ENCODE assay signal across 8 cellular contexts in genomic region chr11:88338223-88338661, GRCh38. TPM values are rescaled to one million over a fixed set of nuclear protein-coding genes. Genes with fewer than 3 reads are reported as not detected.
A peak's percentile ranks its signal among the peaks of the same experiment; 100 is the strongest.
DNase-seq lines count a peak whose midpoint lies in the region; ATAC-seq and TF ChIP-seq lines count a peak whose summit lies in the region.

No MANE protein-coding gene starts in this region.

- no peak for TF ChIP-seq POLR2A in uterus (IDR thresholded peaks at IDR 0.05)

- peaks cover 8% of the 10 kb centered on the region; the same call in 1 of the 2 replicates for H3F3A ChIP-seq in PC-9 (ENCODE audit: insufficient read depth, low read depth)

- TF ChIP-seq CTCF in PC-9 (conservative IDR thresholded peaks at IDR 0.05) (no peak), osteoblast (IDR thresholded peaks at IDR 0.05; ENCODE audit: extremely low read depth, low read depth, low read length) (no peak), uterus (IDR thresholded peaks at IDR 0.05) (no peak)

- H3K4me1 ChIP-seq in PC-9 (replicated peaks; ENCODE audit: insufficient read depth) (peaks cover 37% of the 10 kb centered on the region), osteoblast (ENCODE audit: insufficient read depth, low read length) (peaks cover 24% of the 10 kb centered on the region), uterus (no peaks in the 10 kb centered on the region)

- H3K79me2 ChIP-seq in PC-9 (ENCODE audit: low read depth) (peaks cover 26% of the 10 kb centered on the region), osteoblast (ENCODE audit: insufficient read depth, low read length) (peaks cover 14% of the 10 kb centered on the region)

- H3K27me3 ChIP-seq in PC-9 (ENCODE audit: insufficient read depth, low read depth) = no peaks in the 10 kb centered on the region
- no peaks in the 10 kb centered on the region for H3K27me3 ChIP-seq in osteoblast (ENCODE audit: insufficient read depth, low read length)
- H3K27me3 ChIP-seq in uterus = no peaks in the 10 kb centered on the region

- peaks cover 60% of the 10 kb centered on the region for H3K4me1 Mint-ChIP-seq in activated T-helper 1 cell treated with anti-CD3 and anti-CD28 coated beads, Interleukin-12 subunit alpha, Interleukin-12 subunit beta, Interleukin-2, Interleukin-4 antibody, amounts not matched to agents 30 ng/mL and 10 ng/mL and 1 ng/mL, durations not matched to agents 14 hours and 24 hours and 36 hours (ENCODE audit: low read depth)

- POLR2A ChIA-PET in PC-9 (lab: Charles Lee; ENCODE audit: unreplicated experiment) = interaction anchor here (0.5 to 1.0 kb wide), 4 partner anchors 46 to 197 kb away, joined by 3 to 8 read pairs (median 6); no protein-coding TSS in a partner anchor

- H3K4me3 Mint-ChIP-seq in activated T-helper 1 cell treated with anti-CD3 and anti-CD28 coated beads, Interleukin-12 subunit alpha, Interleukin-12 subunit beta, Interleukin-2, Interleukin-4 antibody, amounts not matched to agents 30 ng/mL and 10 ng/mL and 1 ng/mL, durations not matched to agents 14 hours and 24 hours and 36 hours = peak overlapping the region; percentile 90

- peak overlapping the region; percentile 94 for H3K27ac Mint-ChIP-seq in activated T-helper 1 cell treated with anti-CD3 and anti-CD28 coated beads, Interleukin-12 subunit alpha, Interleukin-12 subunit beta, Interleukin-2, Interleukin-4 antibody, amounts not matched to agents 30 ng/mL and 10 ng/mL and 1 ng/mL, durations not matched to agents 14 hours and 24 hours and 36 hours

- CTCF ChIA-PET in PC-9 (lab: Charles Lee) = no interaction called here

- H3K9me2 ChIP-seq in PC-9 (ENCODE audit: insufficient read depth) = no peaks in the 10 kb centered on the region

- peak; percentile 53 for ATAC-seq in HG03108 (IDR thresholded peaks at IDR 0.05; ENCODE audit: unreplicated experiment)

- H3K27ac ChIP-seq in PC-9 (peak overlapping the region; percentile 73), osteoblast (ENCODE audit: low read depth, low read length) (peak overlapping the region; percentile 82), uterus (peak overlapping the region; percentile 80 to 92)

- H3K4me3 ChIP-seq in PC-9 = peak overlapping the region; percentile 87
- peak overlapping the region; percentile 91 for H3K4me3 ChIP-seq in osteoblast (ENCODE audit: insufficient read depth, low read length)
- H3K4me3 ChIP-seq in uterus = peak overlapping the region; percentile 53 to 93

- H3K27me3 Mint-ChIP-seq in activated T-helper 1 cell treated with anti-CD3 and anti-CD28 coated beads, Interleukin-12 subunit alpha, Interleukin-12 subunit beta, Interleukin-2, Interleukin-4 antibody, amounts not matched to agents 30 ng/mL and 10 ng/mL and 1 ng/mL, durations not matched to agents 14 hours and 24 hours and 36 hours (ENCODE audit: insufficient read depth) = no peaks in the 10 kb centered on the region

- peak overlapping the region; percentile 93 for H2AFZ ChIP-seq in PC-9
- peak overlapping the region; percentile 96 for H2AFZ ChIP-seq in osteoblast (ENCODE audit: low read length)

- intact Hi-C loops in PC-9 (cut with micrococcal nuclease; ENCODE audit: unreplicated experiment) (loop anchor here (5.0 kb wide), 4 partner anchors 44 to 149 kb away; no protein-coding TSS in a partner anchor), uterus (cut with DNase I; ENCODE audit: low total_unique reads) (no loop called here)
- intact Hi-C loops in activated T-helper 1 cell treated with anti-CD3 and anti-CD28 coated beads, Interleukin-12 subunit alpha, Interleukin-12 subunit beta, Interleukin-2, Interleukin-4 antibody, amounts not matched to agents 30 ng/mL and 10 ng/mL and 1 ng/mL, durations not matched to agents 14 hours and 24 hours and 36 hours (cut with micrococcal nuclease) = loop anchor here (1.0 to 5.0 kb wide), 4 partner anchors 19 to 206 kb away; no protein-coding TSS in a partner anchor

- DNase-seq in DMS153 treated with DMSO at 0.1 percent for 48 hours (lab: John Stamatoyannopoulos, UW; ENCODE audit: unreplicated experiment) (peak; percentile 6), DMS153 (lab: John Stamatoyannopoulos, UW) (no peak), PC-9 (peak; percentile 26 to 47), germinal center (ENCODE audit: low spot score) (peak; percentile 33), osteoblast (ENCODE audit: insufficient read length, low spot score, missing footprints) (no peak), uterus (peak; percentile 25 to 48)
- peak; percentile 36 for DNase-seq in activated T-helper 1 cell treated with anti-CD3 and anti-CD28 coated beads, Interleukin-12 subunit alpha, Interleukin-12 subunit beta, Interleukin-2, Interleukin-4 antibody, amounts not matched to agents 30 ng/mL and 10 ng/mL and 1 ng/mL, durations not matched to agents 14 hours and 24 hours and 36 hours (ENCODE audit: low spot score)

- H3K4me2 ChIP-seq in PC-9 = peak overlapping the region; percentile 89
- H3K4me2 ChIP-seq in osteoblast (ENCODE audit: insufficient read depth, low read length) = peak overlapping the region; percentile 92

- H3K36me3 ChIP-seq in PC-9 (ENCODE audit: low read depth) = peaks cover 11% of the 10 kb centered on the region
- H3K36me3 ChIP-seq in osteoblast (ENCODE audit: insufficient read depth, low read length) = peaks cover 7% of the 10 kb centered on the region
- no peaks in the 10 kb centered on the region for H3K36me3 ChIP-seq in uterus

- H3K9me3 Mint-ChIP-seq in activated T-helper 1 cell treated with anti-CD3 and anti-CD28 coated beads, Interleukin-12 subunit alpha, Interleukin-12 subunit beta, Interleukin-2, Interleukin-4 antibody, amounts not matched to agents 30 ng/mL and 10 ng/mL and 1 ng/mL, durations not matched to agents 14 hours and 24 hours and 36 hours = no peaks in the 10 kb centered on the region

- H3K36me3 Mint-ChIP-seq in activated T-helper 1 cell treated with anti-CD3 and anti-CD28 coated beads, Interleukin-12 subunit alpha, Interleukin-12 subunit beta, Interleukin-2, Interleukin-4 antibody, amounts not matched to agents 30 ng/mL and 10 ng/mL and 1 ng/mL, durations not matched to agents 14 hours and 24 hours and 36 hours (ENCODE audit: low read depth) = peaks cover 21% of the 10 kb centered on the region

- no peaks in the 10 kb centered on the region for H3K9me3 ChIP-seq in PC-9 (ENCODE audit: insufficient read depth, low read depth)
- no peaks in the 10 kb centered on the region for H3K9me3 ChIP-seq in osteoblast (ENCODE audit: low read depth, low read length)
- no peaks in the 10 kb centered on the region for H3K9me3 ChIP-seq in uterus

- no peaks in the 10 kb centered on the region for H4K20me1 ChIP-seq in PC-9 (ENCODE audit: insufficient read depth)
- no peaks in the 10 kb centered on the region for H4K20me1 ChIP-seq in osteoblast (ENCODE audit: insufficient read depth, low read length)

- BruUV-seq in PC-9 (replicated peaks; lab: Mats Ljungman, UMichigan) = no TSS peak

RNA-seq across cellular contexts. Expression of gene CTSC, which starts 0.7 kb away (rescaled TPM):
- total RNA-seq in PC-9 (2021) = 119 and 124 TPM in 2 replicates
- 99.4 and 99.6 TPM in 2 replicates for total RNA-seq in activated T-helper 1 cell treated with anti-CD3 and anti-CD28 coated beads, Interleukin-12 subunit alpha, Interleukin-12 subunit beta, Interleukin-2, Interleukin-4 antibody, amounts not matched to agents 30 ng/mL and 10 ng/mL and 1 ng/mL, durations not matched to agents 14 hours and 24 hours and 36 hours
- 23.5 and 25.9 TPM in 2 replicates for total RNA-seq in osteoblast
- total RNA-seq in uterus = 100 to 1,000 TPM in 1 of 4 donors, 10 to 100 TPM in 3; 28.8 to 182 (median 36.3) TPM

Comparison
In these comparisons a context has a peak if more than half of its experiments do, and no peak if none do; other contexts are left out.
1. DNase-seq: peak in DMS153 treated with DMSO at 0.1 percent for 48 hours (single experiment), PC-9 (2 of 2), activated T-helper 1 cell treated with anti-CD3 and anti-CD28 coated beads, Interleukin-12 subunit alpha, Interleukin-12 subunit beta, Interleukin-2, Interleukin-4 antibody, amounts not matched to agents 30 ng/mL and 10 ng/mL and 1 ng/mL, durations not matched to agents 14 hours and 24 hours and 36 hours (single experiment), germinal center (single experiment) and uterus (2 of 2); none in DMS153 (single experiment) and osteoblast (single experiment).
2. Peak in every context shown above with its lines, with median percentiles within 50 percentile points of each other: H3K27ac ChIP-seq and H3K4me3 ChIP-seq.